32 cellular contexts compared by ENCODE assay signal in the genomic region with DNA sequence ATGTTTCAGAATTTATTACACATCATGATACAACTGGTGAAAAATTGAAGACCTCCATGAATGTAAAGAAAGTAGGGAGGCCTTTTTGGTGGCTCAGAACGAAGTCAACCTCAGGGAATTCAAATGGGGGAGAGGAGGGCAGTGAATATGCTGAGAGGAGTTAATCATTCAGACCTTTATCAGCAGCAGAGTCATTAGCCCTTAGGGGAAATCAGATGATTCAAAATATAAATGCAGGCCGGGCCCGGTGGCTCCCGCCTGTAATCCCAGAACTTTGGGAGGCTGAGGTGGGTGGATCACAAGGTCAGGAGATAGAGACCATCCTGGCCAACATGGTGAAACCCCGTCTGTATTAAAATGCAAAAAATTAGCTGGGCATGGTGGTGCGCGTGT.
"Had no signal": no experiment of that assay in that cellular context is flagged by ENCODE, and none has a peak within 500 bp of the region (broad histone marks: within the 10 kb centered on the region; RNA-seq: fewer than 3 reads in every experiment).

No MANE protein-coding gene starts in this region.

- H3K4me1 ChIP-seq: adrenal gland, ascending aorta, body of pancreas, breast epithelium had no signal

- ATAC-seq: activated naive CD4-positive, alpha-beta T cell treated with anti-CD3 and anti-CD28 coated beads, Interleukin-2, amount 50 U/mL, for 72 hours; activated naive CD8-positive, alpha-beta T cell treated with anti-CD3 and anti-CD28 coated beads, Interleukin-2, amount 50 U/mL, for 24 hours; activated T-cell treated with anti-CD3 and anti-CD28 coated beads, Interleukin-2, amount 50 U/mL, for 4 hours; activated T-cell treated with anti-CD3 and anti-CD28 coated beads, Interleukin-2, amount 50 U/mL, for 72 hours; activated T-helper 17 cell treated with anti-CD3 and anti-CD28 coated beads, Interleukin-2, amount 50 U/mL, for 72 hours; body of pancreas had no signal

- H3K4me3 ChIP-seq: adrenal gland, ascending aorta, body of pancreas, breast epithelium, cardiac muscle cell had no signal

- H3K36me3 ChIP-seq: brain microvascular endothelial cell had no signal

- H3K27ac ChIP-seq: adrenal gland, ascending aorta, body of pancreas, brain microvascular endothelial cell, breast epithelium, cardiac muscle cell had no signal

- DNase-seq: activated effector memory CD4-positive, alpha-beta T cell treated with anti-CD3 and anti-CD28 coated beads, Interleukin-2, amount 50 U/mL, for 16 hours; activated effector memory CD4-positive, alpha-beta T cell treated with Interleukin-2 at 50 U/mL for 16 hours; activated gamma-delta T cell; activated gamma-delta T cell treated with Interleukin-2 at 50 U/mL for 16 hours; activated naive CD4-positive, alpha-beta T cell; activated naive CD4-positive, alpha-beta T cell treated with anti-CD3 and anti-CD28 coated beads for 36 hours; activated naive CD4-positive, alpha-beta T cell treated with anti-CD3 and anti-CD28 coated beads, Interleukin-2, amount 10 ng/mL, durations not matched to agents 7 days and 5 days; activated naive CD4-positive, alpha-beta T cell treated with anti-CD3 and anti-CD28 coated beads, Interleukin-2, amount 50 U/mL, for 16 hours; activated naive CD4-positive, alpha-beta T cell treated with Interleukin-2 at 50 U/mL for 16 hours; activated naive CD8-positive, alpha-beta T cell treated with anti-CD3 and anti-CD28 coated beads for 36 hours; activated naive CD8-positive, alpha-beta T cell treated with anti-CD3 and anti-CD28 coated beads, Interleukin-2, amount 10 ng/mL, durations not matched to agents 7 days and 5 days; activated naive CD8-positive, alpha-beta T cell treated with anti-CD3 and anti-CD28 coated beads, Interleukin-2, amount 50 U/mL, for 24 hours; activated T-cell treated with anti-CD3 and anti-CD28 coated beads, Interleukin-2, amount 50 U/mL, for 1 hour; activated T-cell treated with anti-CD3 and anti-CD28 coated beads, Interleukin-2, amount 50 U/mL, for 24 hours; activated T-cell treated with anti-CD3 and anti-CD28 coated beads, Interleukin-2, amount 50 U/mL, for 4 hours; activated T-cell treated with anti-CD3 and anti-CD28 coated beads, Interleukin-2, amount 50 U/mL, for 48 hours; activated T-cell treated with anti-CD3 and anti-CD28 coated beads, Interleukin-2, amount 50 U/mL, for 72 hours; adrenal gland; amniotic stem cell; amygdala; anterior cingulate cortex; aorta; body of pancreas; brain microvascular endothelial cell; caudate nucleus; central memory CD4-positive, alpha-beta T cell; cerebellar nuclear complex had no signal

- H3K27me3 ChIP-seq: adrenal gland, ascending aorta, body of pancreas, brain microvascular endothelial cell, breast epithelium, cardiac muscle cell had no signal
